Comparison of ENCODE assay signal across 11 cellular contexts in the genomic region with DNA sequence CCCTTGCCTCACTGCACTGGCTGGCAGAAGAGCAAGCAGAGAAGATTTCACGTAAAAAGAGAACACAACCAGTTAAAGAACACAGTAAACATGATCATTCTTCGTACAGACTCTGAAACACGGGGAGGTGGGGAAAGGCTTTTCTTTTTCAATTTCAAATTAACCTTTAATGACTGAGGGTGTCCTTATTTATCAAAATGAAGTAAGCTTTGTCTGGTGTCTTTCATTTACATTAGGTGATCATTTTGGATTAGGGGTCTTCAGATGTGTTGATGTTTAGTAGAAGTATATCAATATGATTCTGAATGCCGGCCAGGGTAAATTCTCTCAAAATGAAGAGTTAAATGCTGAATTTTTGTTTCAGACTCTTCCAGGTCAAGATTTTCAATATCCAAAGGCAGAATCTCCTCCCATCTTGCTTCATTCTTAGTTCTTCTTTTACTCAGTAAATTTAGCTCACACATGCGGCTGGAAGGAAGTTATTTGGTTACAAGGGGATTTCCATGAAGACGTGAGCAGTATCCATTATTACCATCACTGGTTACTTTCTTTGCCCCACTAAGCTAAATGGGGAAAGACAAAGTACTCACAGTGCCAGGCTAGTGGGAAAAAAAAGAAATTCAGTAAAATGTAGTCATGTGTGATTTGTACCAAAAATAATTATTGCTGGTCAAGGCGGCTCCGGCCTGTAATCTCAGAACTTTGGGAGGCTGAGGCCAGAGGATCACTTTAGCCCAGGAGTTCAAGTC.
DNase-seq lines count a peak whose midpoint lies in the region; ATAC-seq, FAIRE-seq and TF ChIP-seq lines count a peak whose summit lies in the region.
"Had no signal": no experiment of that assay in that cellular context is flagged by ENCODE, and none has a peak within 500 bp of the region (broad histone marks: within the 10 kb centered on the region; RNA-seq: fewer than 3 reads in every experiment).

No MANE protein-coding gene starts in this region.

- H3K4me1 ChIP-seq in kidney (ENCODE audit: control insufficient read depth in 1 of 2, insufficient read depth in 1 of 2, low read depth in 1 of 2, low read length in 2 of 2) = no peaks in the 10 kb centered on the region
- H3K4me1 ChIP-seq in Caco-2 = peaks cover 19% of the 10 kb centered on the region
- peaks cover 2% of the 10 kb centered on the region for H3K4me1 ChIP-seq in mesendoderm (ENCODE audit: control insufficient read depth, low read depth, low read length)

- H3K4me1 Mint-ChIP-seq in Caco-2 (ENCODE audit: low read depth, unreplicated experiment) = peaks cover 9% of the 10 kb centered on the region

- no peak overlapping the region for H2BK15ac ChIP-seq in mesendoderm (replicated peaks; ENCODE audit: low read depth)

- no peak overlapping the region for H3K4me2 ChIP-seq in mesendoderm (ENCODE audit: low read length)

- H2AK5ac ChIP-seq in mesendoderm (ENCODE audit: low read length) = no peak overlapping the region

- H3K4me3 Mint-ChIP-seq in Caco-2 (ENCODE audit: unreplicated experiment) = no peak overlapping the region
- H3K4me3 Mint-ChIP-seq: WTC11 had no signal

- H3K27me3 Mint-ChIP-seq in Caco-2 (ENCODE audit: insufficient read depth, unreplicated experiment) = no peaks in the 10 kb centered on the region

- H3K27ac ChIP-seq in brain microvascular endothelial cell (no peak overlapping the region), kidney (ENCODE audit: low read depth in 2 of 2, low read length in 2 of 2) (no peak overlapping the region), mesendoderm (ENCODE audit: low read depth, low read length) (no peak overlapping the region)
- H3K27ac ChIP-seq: esophagus muscularis mucosa had no signal

- H3K9ac ChIP-seq in kidney (ENCODE audit: low read length in 2 of 2) (no peak overlapping the region), mesendoderm (ENCODE audit: low read length) (no peak overlapping the region)

- peaks cover 6% of the 10 kb centered on the region for H3K36me3 Mint-ChIP-seq in Caco-2 (ENCODE audit: insufficient read depth, unreplicated experiment)
- H3K36me3 Mint-ChIP-seq: WTC11 had no signal

- WGBS in mesendoderm (ENCODE audit: extremely low coverage, insufficient coverage, low lambda C conversion rate) = no CpG with 5 or more reads among the region's 8 CpGs

- ATAC-seq in GM21423 (IDR thresholded peaks at IDR 0.05; ENCODE audit: unreplicated experiment) (peak; percentile 86), HG03354 (IDR thresholded peaks at IDR 0.05; ENCODE audit: poor library complexity, severe bottlenecking, unreplicated experiment) (peak; percentile 78)
- ATAC-seq: WTC11 had no signal

- peaks cover 8% of the 10 kb centered on the region for H3K9me3 Mint-ChIP-seq in Caco-2 (ENCODE audit: unreplicated experiment)

- BruUV-seq in Caco-2 (replicated peaks; lab: Mats Ljungman, UMichigan) = no TSS peak

- no peaks in the 10 kb centered on the region for H3K36me3 ChIP-seq in brain microvascular endothelial cell (replicated peaks)
- H3K36me3 ChIP-seq in kidney (ENCODE audit: control insufficient read depth in 1 of 2, insufficient read depth in 2 of 2, low read length in 2 of 2) = no peaks in the 10 kb centered on the region
- no peaks in the 10 kb centered on the region for H3K36me3 ChIP-seq in Caco-2 (ENCODE audit: control insufficient read depth, insufficient read depth, low read length)
- H3K36me3 ChIP-seq in mesendoderm (ENCODE audit: control insufficient read depth, insufficient read depth, low read length) = no peaks in the 10 kb centered on the region
- H3K36me3 ChIP-seq: esophagus muscularis mucosa had no signal

- peak; percentile 47 for DNase-seq in GM13976 (ENCODE audit: low spot score)
- DNase-seq in fibroblast of peridontal ligament (ENCODE audit: extremely low read depth) = peak; percentile 32
- no peak for DNase-seq in brain microvascular endothelial cell
- no peak for DNase-seq in kidney
- DNase-seq in Caco-2 = no peak
- DNase-seq in mesendoderm = no peak
- DNase-seq: NCI-H69 had no signal

- TF ChIP-seq CTCF in GM13976 (IDR thresholded peaks at IDR 0.05; ENCODE audit: borderline replicate concordance, control extremely low read depth, extremely low read depth, insufficient read depth, missing control alignments) (no peak), brain microvascular endothelial cell (IDR thresholded peaks at IDR 0.05; ENCODE audit: low read depth, low read length, missing control alignments) (no peak), kidney (IDR thresholded peaks at IDR 0.05; ENCODE audit: borderline replicate concordance, extremely low read depth, insufficient read depth) (no peak), Caco-2 (IDR thresholded peaks at IDR 0.05; ENCODE audit: insufficient read depth in 1 of 2, low read depth in 1 of 2, low read length in 1 of 2, severe bottlenecking in 1 of 2, unreplicated experiment in 1 of 2) (no peak)

- H3K27me3 ChIP-seq in brain microvascular endothelial cell (replicated peaks) (no peaks in the 10 kb centered on the region), Caco-2 (replicated peaks; ENCODE audit: control insufficient read depth, insufficient read depth, low read length) (no peaks in the 10 kb centered on the region), mesendoderm (ENCODE audit: insufficient read depth, low read length, poor library complexity) (peaks cover 8% of the 10 kb centered on the region)
- H3K27me3 ChIP-seq: esophagus muscularis mucosa had no signal

- H4K8ac ChIP-seq in mesendoderm (ENCODE audit: low read depth, low read length) = no peak overlapping the region

- no peak overlapping the region for H3K27ac Mint-ChIP-seq in Caco-2 (ENCODE audit: unreplicated experiment)
- H3K27ac Mint-ChIP-seq: WTC11 had no signal

- H3K9me3 ChIP-seq in kidney (ENCODE audit: control insufficient read depth in 1 of 2, low read length in 2 of 2) = no peaks in the 10 kb centered on the region
- peaks cover 4% of the 10 kb centered on the region; the same call in 1 of the 2 replicates for H3K9me3 ChIP-seq in Caco-2
- H3K9me3 ChIP-seq: esophagus muscularis mucosa had no signal

- H2BK5ac ChIP-seq in mesendoderm (ENCODE audit: low read length) = no peak overlapping the region

- in situ Hi-C loops in GM13976 (cut with MboI; ENCODE audit: low sequenced_read_pairs, unreplicated experiment) = no loop called here
- in situ Hi-C loops in brain microvascular endothelial cell (cut with HindIII; ENCODE audit: low pct_ligation_motif_present, low sequenced_read_pairs) = no loop called here

- intact Hi-C loops in kidney (cut with DNase I) = no loop called here
- intact Hi-C loops in Caco-2 (cut with micrococcal nuclease; ENCODE audit: unreplicated experiment) = no loop called here

- H3K18ac ChIP-seq in mesendoderm (ENCODE audit: low read length) = no peak overlapping the region

- H3K79me1 ChIP-seq in mesendoderm (ENCODE audit: low read length) = no peaks in the 10 kb centered on the region

- CTCF ChIA-PET in Caco-2 (lab: Charles Lee) = no interaction called here

- H2BK120ac ChIP-seq in mesendoderm (ENCODE audit: low read depth, low read length) = no peak overlapping the region

- H4K5ac ChIP-seq in mesendoderm (ENCODE audit: low read length) = no peak overlapping the region

- H3K79me2 ChIP-seq in mesendoderm (ENCODE audit: control insufficient read depth, insufficient read depth, low read length) = no peaks in the 10 kb centered on the region

- no peak overlapping the region for H3K23ac ChIP-seq in mesendoderm (ENCODE audit: low read length)

- H3K56ac ChIP-seq in mesendoderm (ENCODE audit: low read length) = no peak overlapping the region

- no peak for FAIRE-seq in kidney (lab: Jason Lieb, UNC)

- POLR2A ChIA-PET in Caco-2 (lab: Charles Lee) = no interaction called here

- no peak overlapping the region for H3K4ac ChIP-seq in mesendoderm (ENCODE audit: low read depth, low read length)

- H3K4me3 ChIP-seq in brain microvascular endothelial cell (ENCODE audit: low read depth, low read length) (no peak overlapping the region), kidney (ENCODE audit: low read length in 2 of 2) (no peak overlapping the region), Caco-2 (ENCODE audit: low read depth, low read length) (no peak overlapping the region), mesendoderm (ENCODE audit: low read length) (no peak overlapping the region)
- H3K4me3 ChIP-seq: esophagus muscularis mucosa had no signal

Comparison
In these comparisons a context has a peak if more than half of its experiments do, and no peak if none do; other contexts are left out.
1. DNase-seq: peak in GM13976 (single experiment) and fibroblast of peridontal ligament (single experiment); none in brain microvascular endothelial cell (single experiment), kidney (single experiment), Caco-2 (0 of 2) and mesendoderm (single experiment).